In the genomic region with DNA sequence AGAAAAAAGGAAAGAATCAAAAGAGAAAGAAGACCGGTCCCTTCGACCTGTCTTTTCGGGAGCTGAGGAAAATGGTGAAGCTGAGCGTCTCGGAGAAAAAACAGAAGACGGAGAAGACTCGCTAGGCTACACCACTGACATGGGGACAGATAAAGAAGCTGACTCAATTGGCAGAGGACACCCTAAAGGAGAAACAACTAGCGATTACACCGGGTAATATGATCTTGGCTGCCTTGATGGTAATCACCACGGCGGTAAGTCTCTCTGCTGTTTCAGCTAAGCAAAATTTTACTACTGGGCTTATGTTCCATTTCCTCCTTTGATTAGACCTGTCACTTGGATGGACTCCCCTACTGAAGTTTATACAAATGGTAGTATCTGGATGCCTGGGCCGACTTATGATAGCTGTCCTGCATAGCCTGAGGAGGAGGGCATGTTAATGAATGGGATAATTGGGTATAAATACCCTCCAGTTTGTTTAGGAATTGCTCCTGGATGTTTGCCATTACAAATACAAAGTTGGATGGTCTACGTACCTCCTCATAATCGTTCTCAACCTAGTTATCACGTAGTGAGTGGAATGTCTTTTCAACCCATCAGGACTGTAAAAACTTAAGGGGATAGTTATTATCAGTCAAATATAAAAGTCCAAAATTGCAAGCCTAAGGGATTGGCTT, we compare ENCODE assay signal across 15 cellular contexts. TPM values are rescaled to one million over a fixed set of nuclear protein-coding genes. Genes with fewer than 3 reads are reported as not detected.
DNase-seq lines count a peak whose midpoint lies in the region; ATAC-seq and TF ChIP-seq lines count a peak whose summit lies in the region.
"Had no signal": no experiment of that assay in that cellular context is flagged by ENCODE, and none has a peak within 500 bp of the region (broad histone marks: within the 10 kb centered on the region; RNA-seq: fewer than 3 reads in every experiment).

No MANE protein-coding gene starts in this region.

- H3K27ac Mint-ChIP-seq in Caco-2 (ENCODE audit: unreplicated experiment): no peak overlapping the region
- H3K27ac Mint-ChIP-seq: activated CD4-positive, alpha-beta T cell treated with anti-CD3 and anti-CD28 coated beads for 36 hours had no signal

- TF ChIP-seq POLR2A in vagina (IDR thresholded peaks at IDR 0.05): no peak

- DNase-seq in right cardiac atrium (peak in 1 of 3 donors; percentile 2), cardiac septum (ENCODE audit: low spot score) (no peak), ascending aorta (ENCODE audit: low spot score in 2 of 2) (no peak), left kidney (ENCODE audit: low read depth, low spot score) (peak; percentile 38), vagina (ENCODE audit: extremely low spot score in 2 of 2) (no peak), SJCRH30 (no peak), Caco-2 (no peak), nucleus accumbens (lab: John Stamatoyannopoulos, UW) (no peak)
- DNase-seq: activated CD4-positive, alpha-beta T cell treated with anti-CD3 and anti-CD28 coated beads for 36 hours; activated naive CD4-positive, alpha-beta T cell treated with anti-CD3 and anti-CD28 coated beads, Interleukin-2, amount 50 U/mL, for 16 hours; AML-193; NCI-H1694 treated with DMSO at 0.1 percent for 48 hours had no signal

- no peaks in the 10 kb centered on the region for H3K36me3 Mint-ChIP-seq in Caco-2 (ENCODE audit: insufficient read depth, unreplicated experiment)

- intact Hi-C loops in right cardiac atrium (cut with DNase I): no loop called here
- intact Hi-C loops in cardiac septum (cut with DNase I): loop anchor here (5.0 kb wide), 1 partner anchor 49 kb away; no protein-coding TSS in a partner anchor
- intact Hi-C loops in ascending aorta (cut with DNase I): no loop called here
- intact Hi-C loops in vagina (cut with DNase I): no loop called here
- intact Hi-C loops in Caco-2 (cut with micrococcal nuclease; ENCODE audit: unreplicated experiment): no loop called here

- no peaks in the 10 kb centered on the region for H3K27me3 Mint-ChIP-seq in Caco-2 (ENCODE audit: insufficient read depth, unreplicated experiment)

- peak in 1 of 2 donors; percentile 32 for ATAC-seq in right cardiac atrium
- ATAC-seq: activated CD4-positive, alpha-beta T cell treated with anti-CD3 and anti-CD28 coated beads for 36 hours; Right ventricle myocardium inferior had no signal

- BruUV-seq in Caco-2 (replicated peaks; lab: Mats Ljungman, UMichigan): no TSS peak

- H3K4me1 Mint-ChIP-seq in Caco-2 (ENCODE audit: low read depth, unreplicated experiment): peaks cover 3% of the 10 kb centered on the region
- H3K4me1 Mint-ChIP-seq: activated CD4-positive, alpha-beta T cell treated with anti-CD3 and anti-CD28 coated beads for 36 hours had no signal

- H3K36me3 ChIP-seq in ascending aorta (no peaks in the 10 kb centered on the region), vagina (no peaks in the 10 kb centered on the region), SJCRH30 (no peaks in the 10 kb centered on the region), Caco-2 (ENCODE audit: control insufficient read depth, insufficient read depth, low read length) (no peaks in the 10 kb centered on the region)
- H3K36me3 ChIP-seq: neutrophil, tibial nerve had no signal

- H3K27ac ChIP-seq in right cardiac atrium (ENCODE audit: low read length) (no peak overlapping the region), ascending aorta (no peak overlapping the region), vagina (no peak overlapping the region), SJCRH30 (no peak overlapping the region)
- H3K27ac ChIP-seq: neutrophil, tibial nerve had no signal

- H3K4me3 ChIP-seq in right cardiac atrium (ENCODE audit: low read length): peak overlapping the region; percentile 23
- peak overlapping the region; percentile 8 to 21 for H3K4me3 ChIP-seq in ascending aorta
- H3K4me3 ChIP-seq in vagina: peak overlapping the region; percentile 18 to 29
- no peak overlapping the region for H3K4me3 ChIP-seq in SJCRH30
- H3K4me3 ChIP-seq in Caco-2 (ENCODE audit: low read depth, low read length): no peak overlapping the region

- POLR2A ChIA-PET in Caco-2 (lab: Charles Lee): no interaction called here

- CTCF ChIA-PET in Caco-2 (lab: Charles Lee): no interaction called here

- H3K4me1 ChIP-seq in right cardiac atrium (ENCODE audit: control insufficient read depth, insufficient read depth, low read length): no peaks in the 10 kb centered on the region
- peaks cover 0 to 5% of the 10 kb centered on the region in 2 donors for H3K4me1 ChIP-seq in ascending aorta
- H3K4me1 ChIP-seq in vagina: peaks cover 21% of the 10 kb centered on the region
- no peaks in the 10 kb centered on the region for H3K4me1 ChIP-seq in SJCRH30
- no peaks in the 10 kb centered on the region for H3K4me1 ChIP-seq in Caco-2

- no peak overlapping the region for H3K4me3 Mint-ChIP-seq in Caco-2 (ENCODE audit: unreplicated experiment)
- H3K4me3 Mint-ChIP-seq: activated CD4-positive, alpha-beta T cell treated with anti-CD3 and anti-CD28 coated beads for 36 hours had no signal

- 9% methylated on average over 15 of the region's 15 CpGs for WGBS in right cardiac atrium

- H3K27me3 ChIP-seq in right cardiac atrium (ENCODE audit: control insufficient read depth, insufficient read depth) (no peaks in the 10 kb centered on the region), ascending aorta (peaks cover 8% of the 10 kb centered on the region), vagina (no peaks in the 10 kb centered on the region), SJCRH30 (peaks cover 8% of the 10 kb centered on the region; the same call in 1 of the 2 replicates), Caco-2 (replicated peaks; ENCODE audit: control insufficient read depth, insufficient read depth, low read length) (no peaks in the 10 kb centered on the region)

- H3K9me3 Mint-ChIP-seq in Caco-2 (ENCODE audit: unreplicated experiment): no peaks in the 10 kb centered on the region

- H3K9me3 ChIP-seq in right cardiac atrium (ENCODE audit: control insufficient read depth, low read length) (no peaks in the 10 kb centered on the region), ascending aorta (no peaks in the 10 kb centered on the region), vagina (no peaks in the 10 kb centered on the region), SJCRH30 (replicated peaks) (no peaks in the 10 kb centered on the region), Caco-2 (no peaks in the 10 kb centered on the region)
- H3K9me3 ChIP-seq: neutrophil, tibial nerve had no signal

- TF ChIP-seq CTCF in ascending aorta (IDR thresholded peaks at IDR 0.05) (no peak), vagina (IDR thresholded peaks at IDR 0.05) (no peak), Caco-2 (IDR thresholded peaks at IDR 0.05; ENCODE audit: insufficient read depth in 1 of 2, low read depth in 1 of 2, low read length in 1 of 2, severe bottlenecking in 1 of 2, unreplicated experiment in 1 of 2) (no peak)

RNA-seq across cellular contexts. Expression of gene ALOX15B, which starts 24.1 kb away (rescaled TPM):
- total RNA-seq in right cardiac atrium (under 1 TPM; 0.25 to 0.68 (median 0.46) TPM), cardiac septum (not detected), ascending aorta (2.3 TPM), vagina (28.7 TPM), Caco-2 (2022) (not detected in 2 replicates)
- polyA plus RNA-seq in right cardiac atrium: 0.54 TPM
- total RNA-seq in SJCRH30 (2014; rRNA removed; shearing (Covaris generic)): not detected in 2 replicates

RNA-seq across cellular contexts. Expression of gene ALOX12B, which starts 24.6 kb away (rescaled TPM):
- under 1 TPM in 1 of 4 donors, not detected in 3; 0.71 TPM for total RNA-seq in right cardiac atrium
- not detected for polyA plus RNA-seq in right cardiac atrium
- not detected for total RNA-seq in cardiac septum
- total RNA-seq in ascending aorta: not detected
- total RNA-seq in vagina: 15.0 TPM
- not detected in 2 replicates for total RNA-seq in SJCRH30 (2014; rRNA removed; shearing (Covaris generic))
- total RNA-seq in Caco-2 (2022): 0.34 and 0.39 TPM in 2 replicates
- total RNA-seq: Right ventricle myocardium inferior, tibial nerve had no signal

RNA-seq across cellular contexts. Expression of gene ALOXE3, which starts 55.4 kb away (rescaled TPM):
- not detected for total RNA-seq in right cardiac atrium
- polyA plus RNA-seq in right cardiac atrium: not detected
- not detected for total RNA-seq in cardiac septum
- total RNA-seq in ascending aorta: not detected
- total RNA-seq in vagina: 1.5 TPM
- total RNA-seq in SJCRH30 (2014; rRNA removed; shearing (Covaris generic)): not detected in 2 replicates
- total RNA-seq in Caco-2 (2022): not detected in 2 replicates
- total RNA-seq: Right ventricle myocardium inferior, tibial nerve had no signal

Comparison
In these comparisons a context has a peak if more than half of its experiments do, and no peak if none do; other contexts are left out.
1. H3K4me3 ChIP-seq: peak in right cardiac atrium (single experiment), ascending aorta (2 of 2) and vagina (2 of 2); none in SJCRH30 (single experiment) and Caco-2 (single experiment).